Comparison of ENCODE assay signal across 2 cellular contexts in genomic region chr5:136453986-136454758, GRCh38.
TF ChIP-seq lines count a peak whose summit lies in the region.

No MANE protein-coding gene starts in this region.

TF ChIP-seq in GM23338, 12 proteins besides CTCF, POLR2A, EP300 and RAD21:
- no peak for TF ChIP-seq STAT1 (IDR thresholded peaks at IDR 0.05; ENCODE audit: unreplicated experiment)
- TF ChIP-seq POLR2AphosphoS5 (IDR thresholded peaks at IDR 0.05; ENCODE audit: low read depth), result no peak
- no peak for TF ChIP-seq JUNB (IDR thresholded peaks at IDR 0.05; ENCODE audit: unreplicated experiment)
- no peak for TF ChIP-seq EZH2 (IDR thresholded peaks at IDR 0.05; ENCODE audit: low read depth, unreplicated experiment)
- no peak for TF ChIP-seq ZNF331 (CRISPR knock-in tag; IDR thresholded peaks at IDR 0.05; ENCODE audit: low read depth)
- no peak for TF ChIP-seq ETS1 (IDR thresholded peaks at IDR 0.05)
- TF ChIP-seq EZH2phosphoT487 (IDR thresholded peaks at IDR 0.05; ENCODE audit: unreplicated experiment), result no peak
- TF ChIP-seq ZNF462 (CRISPR knock-in tag; IDR thresholded peaks at IDR 0.05), result no peak
- TF ChIP-seq REST (IDR thresholded peaks at IDR 0.05; ENCODE audit: unreplicated experiment), result no peak
- TF ChIP-seq CREB1 (CRISPR knock-in tag; IDR thresholded peaks at IDR 0.05; ENCODE audit: low read depth), result no peak
- TF ChIP-seq NANOG (IDR thresholded peaks at IDR 0.05; ENCODE audit: borderline replicate concordance), result no peak
- TF ChIP-seq ZNF114 (CRISPR knock-in tag; IDR thresholded peaks at IDR 0.05), result no peak

TF ChIP-seq in GM12878, 131 proteins besides CTCF, POLR2A, EP300 and RAD21:
- peak; percentile 56 for TF ChIP-seq ATF7 (IDR thresholded peaks at IDR 0.05; ENCODE audit: low read depth)
- TF ChIP-seq IKZF2 (IDR thresholded peaks at IDR 0.05), result no peak
